In the genomic region with DNA sequence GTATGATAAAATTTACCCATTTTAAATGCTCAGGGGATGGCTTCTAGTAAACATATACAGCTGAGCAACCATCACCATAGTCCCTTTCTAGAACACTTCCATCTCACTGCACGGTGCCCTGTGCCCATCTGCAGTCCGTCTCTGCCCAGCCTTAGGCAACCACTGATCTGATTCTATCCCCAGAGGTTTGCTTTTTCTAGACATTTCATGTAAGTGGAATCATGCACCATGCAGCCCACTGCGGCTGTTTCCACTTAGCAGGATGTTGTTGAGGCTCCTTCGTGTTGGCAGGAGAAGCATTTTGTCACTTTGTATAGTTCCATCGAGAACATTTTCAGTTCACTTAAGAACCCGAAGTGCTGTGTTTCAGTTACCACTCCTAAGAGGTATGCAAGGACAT, we compare ENCODE assay signal across 14 cellular contexts. TPM values are rescaled to one million over a fixed set of nuclear protein-coding genes. Genes with fewer than 3 reads are reported as not detected.
A peak's percentile ranks its signal among the peaks of the same experiment; 100 is the strongest.
DNase-seq lines count a peak whose midpoint lies in the region; TF ChIP-seq lines count a peak whose summit lies in the region.
"Had no signal": no experiment of that assay in that cellular context is flagged by ENCODE, and none has a peak within 500 bp of the region (broad histone marks: within the 10 kb centered on the region; RNA-seq: fewer than 3 reads in every experiment).

No MANE protein-coding gene starts in this region.

- peaks cover 0 to 51% (median 18%) of the 10 kb centered on the region in 11 experiments; a peak in 18 of 22 replicates for H3K36me3 ChIP-seq in BLaER1 treated with 17β-estradiol and CSF1 and Interleukin-3, amounts not matched to agents 10 nM and 100 nM
- H3K36me3 ChIP-seq in adipocyte (ENCODE audit: control insufficient read depth, insufficient read depth, low read length, severe bottlenecking), result no peaks in the 10 kb centered on the region
- no peaks in the 10 kb centered on the region for H3K36me3 ChIP-seq in MM.1S (replicated peaks; ENCODE audit: insufficient read depth, low read length)

- no peak overlapping the region for H3K27ac Mint-ChIP-seq in activated CD4-positive, alpha-beta memory T cell treated with anti-CD3 and anti-CD28 coated beads for 36 hours
- H3K27ac Mint-ChIP-seq: CD4-positive, alpha-beta memory T cell; H9 had no signal

- POLR2A ChIA-PET in activated CD4-positive, alpha-beta memory T cell treated with anti-CD3 and anti-CD28 coated beads for 36 hours (lab: Charles Lee), result no interaction called here

- no peaks in the 10 kb centered on the region for H3K4me1 Mint-ChIP-seq in activated CD4-positive, alpha-beta memory T cell treated with anti-CD3 and anti-CD28 coated beads for 36 hours (ENCODE audit: low read depth)
- H3K4me1 Mint-ChIP-seq: H9 had no signal

- no peaks in the 10 kb centered on the region for H3K27me3 ChIP-seq in BLaER1 treated with 17β-estradiol and CSF1 and Interleukin-3, amounts not matched to agents 10 nM and 100 nM
- no peaks in the 10 kb centered on the region for H3K27me3 ChIP-seq in adipocyte (replicated peaks; ENCODE audit: control insufficient read depth, insufficient read depth, low read length)
- H3K27me3 ChIP-seq in MM.1S (replicated peaks; ENCODE audit: insufficient read depth, low read length), result peaks cover 93% of the 10 kb centered on the region

- H3K36me3 Mint-ChIP-seq in activated CD4-positive, alpha-beta memory T cell treated with anti-CD3 and anti-CD28 coated beads for 36 hours, result no peaks in the 10 kb centered on the region

- no peaks in the 10 kb centered on the region for H3K27me3 Mint-ChIP-seq in activated CD4-positive, alpha-beta memory T cell treated with anti-CD3 and anti-CD28 coated beads for 36 hours
- H3K27me3 Mint-ChIP-seq: CD4-positive, alpha-beta memory T cell had no signal

- H3K4me2 ChIP-seq in BLaER1 treated with 17β-estradiol and CSF1 and Interleukin-3, amounts not matched to agents 10 nM and 100 nM, result peak overlapping the region in 9 of 11 experiments; percentile 10 to 66 (median 39); a peak in 15 of 22 replicates
- H3K4me2 ChIP-seq in MM.1S (ENCODE audit: low read depth, low read length), result no peak overlapping the region

- H3K9me3 ChIP-seq in BLaER1 treated with 17β-estradiol and CSF1 and Interleukin-3, amounts not matched to agents 10 nM and 100 nM (replicated peaks in 1 of 11), result peaks cover 9 to 22% (median 20%) of the 10 kb centered on the region in 11 experiments; a peak in 21 of 22 replicates
- H3K9me3 ChIP-seq in adipocyte (ENCODE audit: control insufficient read depth, low read length), result no peaks in the 10 kb centered on the region
- no peaks in the 10 kb centered on the region for H3K9me3 ChIP-seq in MM.1S (replicated peaks; ENCODE audit: insufficient read depth, low read length)

- H3K79me2 ChIP-seq in MM.1S (ENCODE audit: low read length), result no peaks in the 10 kb centered on the region

- peaks cover 0 to 40% (median 25%) of the 10 kb centered on the region in 10 experiments; a peak in 18 of 20 replicates for H3K4me1 ChIP-seq in BLaER1 treated with 17β-estradiol and CSF1 and Interleukin-3, amounts not matched to agents 10 nM and 100 nM
- H3K4me1 ChIP-seq in adipocyte (ENCODE audit: control insufficient read depth, insufficient read depth, low read length) (no peaks in the 10 kb centered on the region), MM.1S (ENCODE audit: low read length) (no peaks in the 10 kb centered on the region)

- H3K9ac ChIP-seq in BLaER1 treated with 17β-estradiol and CSF1 and Interleukin-3, amounts not matched to agents 10 nM and 100 nM, result peak overlapping the region in 1 of 11 experiments; percentile 35; a peak in 1 of 22 replicates
- H3K9ac ChIP-seq in adipocyte (ENCODE audit: low read length) (no peak overlapping the region), MM.1S (ENCODE audit: low read length) (no peak overlapping the region)

- H3F3A ChIP-seq in MM.1S (ENCODE audit: insufficient read depth, low read length), result no peaks in the 10 kb centered on the region

- no peaks in the 10 kb centered on the region for H3K9me2 ChIP-seq in MM.1S (replicated peaks; ENCODE audit: insufficient read depth, low read length)

- peaks cover 6% of the 10 kb centered on the region for H3K9me3 Mint-ChIP-seq in activated CD4-positive, alpha-beta memory T cell treated with anti-CD3 and anti-CD28 coated beads for 36 hours

- no peak overlapping the region for H2AFZ ChIP-seq in MM.1S (ENCODE audit: low read length)

- H4K20me1 ChIP-seq in BLaER1 treated with 17β-estradiol and CSF1 and Interleukin-3, amounts not matched to agents 10 nM and 100 nM, result no peaks in the 10 kb centered on the region
- H4K20me1 ChIP-seq in MM.1S (ENCODE audit: insufficient read depth, low read length), result no peaks in the 10 kb centered on the region

- DNase-seq in adipocyte (ENCODE audit: low read depth), result peak; percentile 16
- peak; percentile 26 for DNase-seq in fibroblast of peridontal ligament (ENCODE audit: extremely low read depth)
- DNase-seq in retina, result peak; percentile 30
- DNase-seq in NOMO-1 treated with DMSO at 0.1 percent for 48 hours (lab: John Stamatoyannopoulos, UW; ENCODE audit: unreplicated experiment), result no peak
- DNase-seq in MM.1S, result no peak
- DNase-seq in activated CD4-positive, alpha-beta memory T cell treated with anti-CD3 and anti-CD28 coated beads for 36 hours, result no peak
- DNase-seq: ACHN; CD4-positive, alpha-beta memory T cell; DMS79; GOT3; H9 had no signal

- intact Hi-C loops in activated CD4-positive, alpha-beta memory T cell treated with anti-CD3 and anti-CD28 coated beads for 36 hours (cut with micrococcal nuclease), result no loop called here

- no peak overlapping the region for H3K4me3 Mint-ChIP-seq in activated CD4-positive, alpha-beta memory T cell treated with anti-CD3 and anti-CD28 coated beads for 36 hours
- H3K4me3 Mint-ChIP-seq: CD4-positive, alpha-beta memory T cell; H9 had no signal

- peak overlapping the region in 3 of 11 experiments; percentile 2 to 44 (median 27); a peak in 2 of 22 replicates for H3K27ac ChIP-seq in BLaER1 treated with 17β-estradiol and CSF1 and Interleukin-3, amounts not matched to agents 10 nM and 100 nM
- no peak overlapping the region for H3K27ac ChIP-seq in MM.1S (ENCODE audit: low read length)
- H3K27ac ChIP-seq: C4-2B had no signal

- no peak for TF ChIP-seq CTCF in MM.1S (IDR thresholded peaks at IDR 0.05; ENCODE audit: low read length)

- no peak overlapping the region for H3K4me3 ChIP-seq in BLaER1 treated with 17β-estradiol and CSF1 and Interleukin-3, amounts not matched to agents 10 nM and 100 nM
- H3K4me3 ChIP-seq in adipocyte (ENCODE audit: low read length) (no peak overlapping the region), MM.1S (ENCODE audit: low read length) (no peak overlapping the region)
- H3K4me3 ChIP-seq: GM12878 had no signal

- CTCF ChIA-PET in activated CD4-positive, alpha-beta memory T cell treated with anti-CD3 and anti-CD28 coated beads for 36 hours (lab: Charles Lee), result interaction anchor here (1.2 to 5.8 kb wide), 3 partner anchors 9 to 76 kb away, joined by 3 to 45 read pairs (median 10); no protein-coding TSS in a partner anchor

RNA-seq across cellular contexts. Expression of a gene that starts 27.8 kb away (rescaled TPM):
- 10 to 100 TPM; 19.9 to 21.8 TPM for total RNA-seq in activated CD4-positive, alpha-beta memory T cell treated with anti-CD3 and anti-CD28 coated beads for 36 hours

RNA-seq across cellular contexts. Expression of a gene that starts 40.7 kb away (rescaled TPM):
- 1 to 10 TPM; 2.3 to 2.9 TPM for total RNA-seq in activated CD4-positive, alpha-beta memory T cell treated with anti-CD3 and anti-CD28 coated beads for 36 hours

Comparison
In these comparisons a context has a peak if more than half of its experiments do, and no peak if none do; other contexts are left out.
1. DNase-seq: peak in adipocyte (single experiment), fibroblast of peridontal ligament (single experiment) and retina (single experiment); none in NOMO-1 treated with DMSO at 0.1 percent for 48 hours (single experiment), MM.1S (single experiment) and activated CD4-positive, alpha-beta memory T cell treated with anti-CD3 and anti-CD28 coated beads for 36 hours (single experiment).